In the genomic region with DNA sequence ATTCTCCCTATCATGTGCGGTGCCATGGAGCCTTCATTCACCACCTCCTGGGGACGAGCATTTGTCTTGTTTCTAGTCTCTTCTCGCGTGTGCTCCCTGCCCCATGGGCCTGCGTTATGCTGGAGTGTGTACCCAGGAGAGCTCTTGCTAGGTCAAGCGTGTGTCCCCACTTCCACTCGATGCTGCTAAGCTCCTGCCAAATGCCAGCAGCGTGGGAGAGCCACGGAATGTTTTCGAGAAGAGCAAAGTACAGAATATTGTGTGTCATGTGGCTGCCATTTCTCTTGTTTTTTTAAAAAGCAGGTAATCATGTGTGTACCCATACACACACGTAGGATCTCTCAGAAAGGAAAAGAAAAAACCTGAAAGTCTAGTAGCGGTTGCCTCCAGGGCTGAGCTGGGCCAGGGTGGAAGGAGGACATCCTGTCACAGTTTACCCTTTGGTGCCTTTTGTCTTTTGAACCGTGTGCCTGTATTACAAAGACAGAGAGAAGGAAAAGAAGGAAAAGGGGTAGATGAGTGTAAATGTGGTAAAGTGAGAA, we compare ENCODE assay signal across 23 cellular contexts. TPM values are rescaled to one million over a fixed set of nuclear protein-coding genes. Genes with fewer than 3 reads are reported as not detected.
DNase-seq lines count a peak whose midpoint lies in the region; ATAC-seq and TF ChIP-seq lines count a peak whose summit lies in the region.
"Had no signal": no experiment of that assay in that cellular context is flagged by ENCODE, and none has a peak within 500 bp of the region (broad histone marks: within the 10 kb centered on the region; RNA-seq: fewer than 3 reads in every experiment).

No MANE protein-coding gene starts in this region.

- no peak overlapping the region for H3K4me3 Mint-ChIP-seq in progenitor cell of endocrine pancreas (ENCODE audit: low read depth)
- H3K4me3 Mint-ChIP-seq: CD8-positive, alpha-beta memory T cell; naive thymus-derived CD4-positive, alpha-beta T cell; T-cell had no signal

- no peak for DNase-seq in Panc1 (ENCODE audit: low read depth, low spot score)
- DNase-seq in esophagus squamous epithelium (lab: John Stamatoyannopoulos, UW): no peak
- no peak for DNase-seq in progenitor cell of endocrine pancreas (ENCODE audit: low spot score, unreplicated experiment)
- DNase-seq in uterus: no peak
- no peak for DNase-seq in NCI-H510A (lab: John Stamatoyannopoulos, UW)
- no peak for DNase-seq in cardiac septum (ENCODE audit: low spot score)
- no peak for DNase-seq in Right ventricle myocardium inferior (ENCODE audit: missing footprints)
- DNase-seq: activated CD4-positive, alpha-beta T cell treated with anti-CD3 and anti-CD28 coated beads, Interleukin-2, amount 50 U/mL, for 48 hours; amygdala; CD8-positive, alpha-beta memory T cell; effector memory CD4-positive, alpha-beta T cell; mesenchymal stem cell; naive thymus-derived CD4-positive, alpha-beta T cell; NCI-H1092 treated with DMSO at 0.1 percent for 48 hours; NCI-H2081 treated with DMSO at 0.1 percent for 48 hours; NCI-H524; psoas muscle; SHP77 treated with DMSO at 0.1 percent for 48 hours; stimulated activated CD4-positive, alpha-beta T cell treated with anti-CD3 and anti-CD28 coated beads, Interleukin-4, amount 100 ng/mL, for 24 hours; T-cell had no signal

- ATAC-seq in Panc1 (no peak), Right ventricle myocardium inferior (no peak)
- ATAC-seq: naive thymus-derived CD4-positive, alpha-beta T cell; psoas muscle; T-cell had no signal

- H3K4me3 ChIP-seq in Panc1 (ENCODE audit: low read depth in 2 of 2, low read length in 2 of 2) (no peak overlapping the region), esophagus squamous epithelium (no peak overlapping the region), uterus (no peak overlapping the region)
- H3K4me3 ChIP-seq: psoas muscle had no signal

- no peak for TF ChIP-seq POLR2A in esophagus squamous epithelium (IDR thresholded peaks at IDR 0.05)
- TF ChIP-seq POLR2A in uterus (IDR thresholded peaks at IDR 0.05): no peak

- H3K27me3 ChIP-seq in Panc1 (ENCODE audit: control insufficient read depth, insufficient read depth, low read length) (no peaks in the 10 kb centered on the region), esophagus squamous epithelium (no peaks in the 10 kb centered on the region), uterus (no peaks in the 10 kb centered on the region)

- CTCF ChIA-PET in Panc1 (lab: Charles Lee): interaction anchor here (0.5 kb wide), 1 partner anchor 21 kb away, joined by 4 read pairs; no protein-coding TSS in a partner anchor

- intact Hi-C loops in Panc1 (cut with micrococcal nuclease; ENCODE audit: unreplicated experiment): no loop called here
- intact Hi-C loops in esophagus squamous epithelium (cut with DNase I): no loop called here
- intact Hi-C loops in uterus (cut with DNase I; ENCODE audit: low total_unique reads): no loop called here
- intact Hi-C loops in cardiac septum (cut with DNase I): no loop called here
- intact Hi-C loops in Right ventricle myocardium inferior (cut with DNase I): no loop called here

- H3K4me1 ChIP-seq in Panc1 (ENCODE audit: control insufficient read depth, insufficient read depth, low read length) (peaks cover 51% of the 10 kb centered on the region), esophagus squamous epithelium (peaks cover 31 to 77% (median 41%) of the 10 kb centered on the region in 3 donors), uterus (peaks cover 6 to 30% of the 10 kb centered on the region in 2 donors)
- H3K4me1 ChIP-seq: psoas muscle had no signal

- peak overlapping the region; percentile 96 for H3K27ac ChIP-seq in C4-2B
- 0 out of 2 replicates have a peak overlapping the region, but pooled peaks have one; percentile 5 for H3K27ac ChIP-seq in Panc1 (ENCODE audit: low read length)
- peak overlapping the region; percentile 58 to 89 (median 84) for H3K27ac ChIP-seq in esophagus squamous epithelium
- no peak overlapping the region for H3K27ac ChIP-seq in uterus
- H3K27ac ChIP-seq: psoas muscle had no signal

- in situ Hi-C loops in Panc1 (cut with HindIII; ENCODE audit: low pct_unique_long_range_greater_than_20kb, low sequenced_read_pairs): no loop called here

- peaks cover 45% of the 10 kb centered on the region for H3K4me1 Mint-ChIP-seq in progenitor cell of endocrine pancreas (ENCODE audit: low read depth)

- WGBS in esophagus squamous epithelium, 2 donors: 58 to 73% methylated on average over 10 to 11 of the region's 13 CpGs

- no peaks in the 10 kb centered on the region for H3K36me3 ChIP-seq in Panc1 (ENCODE audit: control insufficient read depth, insufficient read depth, low read length)
- peaks cover 0 to 4% (median 0%) of the 10 kb centered on the region in 3 donors for H3K36me3 ChIP-seq in esophagus squamous epithelium
- H3K36me3 ChIP-seq in uterus: no peaks in the 10 kb centered on the region

- peak overlapping the region; percentile 71 for H3K27ac Mint-ChIP-seq in progenitor cell of endocrine pancreas
- H3K27ac Mint-ChIP-seq: T-cell had no signal

- H3K9me3 ChIP-seq in Panc1 (ENCODE audit: control insufficient read depth, insufficient read depth, low read depth, low read length) (no peaks in the 10 kb centered on the region), esophagus squamous epithelium (no peaks in the 10 kb centered on the region), uterus (no peaks in the 10 kb centered on the region)
- H3K9me3 ChIP-seq: psoas muscle had no signal

- H3K27me3 Mint-ChIP-seq in progenitor cell of endocrine pancreas: no peaks in the 10 kb centered on the region
- H3K27me3 Mint-ChIP-seq: CD8-positive, alpha-beta memory T cell; naive thymus-derived CD4-positive, alpha-beta T cell; T-cell had no signal

- BruUV-seq in Panc1 (replicated peaks; lab: Mats Ljungman, UMichigan): TSS peak; percentile 37

- TF ChIP-seq CTCF in C4-2B (conservative IDR thresholded peaks at IDR 0.05): no peak
- no peak for TF ChIP-seq CTCF in Panc1 (IDR thresholded peaks at IDR 0.05)
- no peak for TF ChIP-seq CTCF in esophagus squamous epithelium (IDR thresholded peaks at IDR 0.05)
- no peak for TF ChIP-seq CTCF in progenitor cell of endocrine pancreas (IDR thresholded peaks at IDR 0.05; ENCODE audit: unreplicated experiment)
- no peak for TF ChIP-seq CTCF in uterus (IDR thresholded peaks at IDR 0.05)

- POLR2A ChIA-PET in Panc1 (lab: Charles Lee): interaction anchor here (0.6 kb wide), 4 partner anchors 37 to 262 kb away, joined by 3 to 14 read pairs (median 8); no protein-coding TSS in a partner anchor

- H3K36me3 Mint-ChIP-seq in progenitor cell of endocrine pancreas (ENCODE audit: insufficient read depth): peaks cover 8% of the 10 kb centered on the region

- H3K9me3 Mint-ChIP-seq in progenitor cell of endocrine pancreas (ENCODE audit: low read depth): no peaks in the 10 kb centered on the region
- H3K9me3 Mint-ChIP-seq: CD8-positive, alpha-beta memory T cell; naive thymus-derived CD4-positive, alpha-beta T cell; T-cell had no signal

RNA-seq across cellular contexts. Expression of a gene that starts 28.6 kb away (rescaled TPM):
- total RNA-seq in Panc1 (2021; ENCODE audit: unreplicated experiment): 311 TPM
- 362 TPM for polyA plus RNA-seq in Panc1 (2012; ENCODE audit: insufficient read length)
- total RNA-seq in esophagus squamous epithelium: 10 to 100 TPM; 12.2 to 40.1 (median 18.3) TPM
- 73.9 and 75.8 TPM in 2 replicates for total RNA-seq in progenitor cell of endocrine pancreas
- total RNA-seq in uterus: 10 to 100 TPM in 3 of 4 donors, under 1 TPM in 1; 0.26 to 57.4 (median 24.3) TPM
- total RNA-seq in cardiac septum: 18.6 TPM
- total RNA-seq in Right ventricle myocardium inferior: 16.2 TPM

RNA-seq across cellular contexts. Expression of a gene that starts 42.6 kb away (rescaled TPM):
- 0.46 TPM for total RNA-seq in Panc1 (2021; ENCODE audit: unreplicated experiment)
- polyA plus RNA-seq in Panc1 (2012; ENCODE audit: insufficient read length): 0.85 TPM
- total RNA-seq in esophagus squamous epithelium: 100 to 1,000 TPM; 208 to 737 (median 262) TPM
- total RNA-seq in progenitor cell of endocrine pancreas: 0.89 and 0.93 TPM in 2 replicates
- total RNA-seq in uterus: not detected
- total RNA-seq in cardiac septum: not detected
- total RNA-seq in Right ventricle myocardium inferior: not detected
- total RNA-seq: CD8-positive, alpha-beta memory T cell; HT-29; naive thymus-derived CD4-positive, alpha-beta T cell had no signal
- polyA plus RNA-seq: CD8-positive, alpha-beta memory T cell; naive thymus-derived CD4-positive, alpha-beta T cell had no signal

RNA-seq across cellular contexts. Expression of a gene that starts 49.9 kb away (rescaled TPM):
- 0.33 TPM for total RNA-seq in Panc1 (2021; ENCODE audit: unreplicated experiment)
- polyA plus RNA-seq in Panc1 (2012; ENCODE audit: insufficient read length): not detected
- not detected for total RNA-seq in esophagus squamous epithelium
- not detected in 2 replicates for total RNA-seq in progenitor cell of endocrine pancreas
- not detected for total RNA-seq in uterus
- not detected for total RNA-seq in cardiac septum
- total RNA-seq in Right ventricle myocardium inferior: not detected
- total RNA-seq: CD8-positive, alpha-beta memory T cell; Daoy; HT-29; naive thymus-derived CD4-positive, alpha-beta T cell had no signal
- polyA plus RNA-seq: CD8-positive, alpha-beta memory T cell; naive thymus-derived CD4-positive, alpha-beta T cell; psoas muscle had no signal

Comparison
In these comparisons a context has a peak if more than half of its experiments do, and no peak if none do; other contexts are left out.
1. H3K27ac ChIP-seq: peak in C4-2B (single experiment), Panc1 (single experiment) and esophagus squamous epithelium (4 of 4); none in uterus (0 of 2).
2. RNA of a gene that starts 42.6 kb away (total RNA-seq): 208 to 737 TPM in esophagus squamous epithelium; 0.89 to 0.93 TPM in progenitor cell of endocrine pancreas, 0.46 TPM in Panc1 (single experiment), not detected in Right ventricle myocardium inferior (single experiment), not detected in cardiac septum (single experiment) and not detected in uterus; every median in the first group is over 100 times any median in the second.